ENCODE assay signal across 1 cellular context in genomic region chr14:55802986-55803431, GRCh38.
TF ChIP-seq lines count a peak whose summit lies in the region.

No MANE protein-coding gene starts in this region.

TF ChIP-seq in K562, 482 proteins besides CTCF, POLR2A, EP300 and RAD21 (continued from another document):
- TF ChIP-seq STAT5A (IDR thresholded peaks at IDR 0.05; ENCODE audit: borderline replicate concordance, low read length): no peak
- no peak for TF ChIP-seq ZNF668 (CRISPR knock-in tag; IDR thresholded peaks at IDR 0.05)
- TF ChIP-seq PCBP1 (IDR thresholded peaks at IDR 0.05; ENCODE audit: low read depth, low read length, poor library complexity, severe bottlenecking): no peak
- TF ChIP-seq ZBTB17 (CRISPR knock-in tag; IDR thresholded peaks at IDR 0.05): peak; percentile 95
- TF ChIP-seq TCF7L2 (IDR thresholded peaks at IDR 0.05; ENCODE audit: low read depth, low read length): no peak
- no peak for TF ChIP-seq ETV5 (CRISPR knock-in tag; IDR thresholded peaks at IDR 0.05; ENCODE audit: low read depth)
- no peak for TF ChIP-seq ZNF77 (CRISPR knock-in tag; IDR thresholded peaks at IDR 0.05)
- no peak for TF ChIP-seq MAX (CRISPR knock-in tag; IDR thresholded peaks at IDR 0.05)
- no peak for TF ChIP-seq RB1 (IDR thresholded peaks at IDR 0.05; ENCODE audit: low read depth)
- peak; percentile 77 for TF ChIP-seq MAFF (IDR thresholded peaks at IDR 0.05; ENCODE audit: low read length)
- TF ChIP-seq ZNF24 (IDR thresholded peaks at IDR 0.05): peak; percentile 87
- peak; percentile 96 for TF ChIP-seq ZNF316 (IDR thresholded peaks at IDR 0.05)
- TF ChIP-seq TBP (optimal IDR thresholded peaks at IDR 0.05; ENCODE audit: low read depth, low read length): no peak
- TF ChIP-seq CGGBP1 (CRISPR knock-in tag; IDR thresholded peaks at IDR 0.05): no peak
- no peak for TF ChIP-seq ZNF780A (CRISPR knock-in tag; IDR thresholded peaks at IDR 0.05)
- TF ChIP-seq MAFG (tag; conservative IDR thresholded peaks at IDR 0.05): peak; percentile 96
- TF ChIP-seq PCBP2 (IDR thresholded peaks at IDR 0.05; ENCODE audit: low read depth, low read length, poor library complexity, severe bottlenecking): no peak
- no peak for TF ChIP-seq GABPB2 (CRISPR knock-in tag; conservative IDR thresholded peaks at IDR 0.05)
- TF ChIP-seq ZNF436 (CRISPR knock-in tag; IDR thresholded peaks at IDR 0.05): no peak
- no peak for TF ChIP-seq BRD4 (IDR thresholded peaks at IDR 0.05)
- TF ChIP-seq KAT8 (IDR thresholded peaks at IDR 0.05; ENCODE audit: low read depth): no peak
- no peak for TF ChIP-seq GMEB1 (CRISPR knock-in tag; IDR thresholded peaks at IDR 0.05)
- peak; percentile 62 for TF ChIP-seq ARID1B (IDR thresholded peaks at IDR 0.05)
- TF ChIP-seq KDM5B (IDR thresholded peaks at IDR 0.05; ENCODE audit: insufficient replicate concordance, low read depth, low read length): no peak
- TF ChIP-seq CREB3 (tag; conservative IDR thresholded peaks at IDR 0.05; ENCODE audit: low read depth): no peak
- no peak for TF ChIP-seq HDAC2 (IDR thresholded peaks at IDR 0.05)
- no peak for TF ChIP-seq ZFPM2 (CRISPR knock-in tag; IDR thresholded peaks at IDR 0.05)
- no peak for TF ChIP-seq ZNF324 (CRISPR knock-in tag; IDR thresholded peaks at IDR 0.05)
- TF ChIP-seq SRF (CRISPR knock-in tag; IDR thresholded peaks at IDR 0.05): no peak
- TF ChIP-seq SOX6 (IDR thresholded peaks at IDR 0.05): peak; percentile 44; the same call in 1 of the 2 replicates
- TF ChIP-seq GABPB1 (CRISPR knock-in tag; IDR thresholded peaks at IDR 0.05): no peak
- TF ChIP-seq SMARCC2 (IDR thresholded peaks at IDR 0.05; ENCODE audit: low read depth): 0 out of 2 replicates have a peak, but pooled peaks have one; percentile 42
- TF ChIP-seq KLF10 (CRISPR knock-in tag; IDR thresholded peaks at IDR 0.05): no peak
- no peak for TF ChIP-seq ZNF384 (IDR thresholded peaks at IDR 0.05; ENCODE audit: low read depth, low read length)
- TF ChIP-seq ZNF134 (CRISPR knock-in tag; conservative IDR thresholded peaks at IDR 0.05): no peak
- TF ChIP-seq MCM2 (IDR thresholded peaks at IDR 0.05; ENCODE audit: low read depth): no peak
- no peak for TF ChIP-seq FOXM1 (IDR thresholded peaks at IDR 0.05; ENCODE audit: low read depth)
- TF ChIP-seq FOXM1 (CRISPR knock-in tag; IDR thresholded peaks at IDR 0.05; ENCODE audit: low read depth): no peak
- TF ChIP-seq ATF3 (IDR thresholded peaks at IDR 0.05): peak; percentile 84
- TF ChIP-seq ATF3 (CRISPR knock-in tag; conservative IDR thresholded peaks at IDR 0.05): no peak
- peak; percentile 45 for TF ChIP-seq FOS (IDR thresholded peaks at IDR 0.05; ENCODE audit: extremely low read depth, insufficient read length)
- TF ChIP-seq SMARCA4 (IDR thresholded peaks at IDR 0.05): peak; percentile 56; the same call in 1 of the 2 replicates
- peak; percentile 94 for TF ChIP-seq ZNF23 (CRISPR knock-in tag; IDR thresholded peaks at IDR 0.05)
- no peak for TF ChIP-seq POU5F1 (IDR thresholded peaks at IDR 0.05; ENCODE audit: borderline replicate concordance, low read depth, low read length, partially characterized antibody)
- 0 out of 4 replicates have a peak, but pooled peaks of 1 of the 2 experiments have one; percentile 22 for TF ChIP-seq TRIM24 (IDR thresholded peaks at IDR 0.05)
- TF ChIP-seq FOSL1 (tag; conservative IDR thresholded peaks at IDR 0.05): peak; percentile 97
- TF ChIP-seq ZEB2 (IDR thresholded peaks at IDR 0.05): peak; percentile 62
- no peak for TF ChIP-seq NR2C1 (IDR thresholded peaks at IDR 0.05)
- 0 out of 2 replicates have a peak, but pooled peaks have one; percentile 11 for TF ChIP-seq NR2C1 (tag; IDR thresholded peaks at IDR 0.05)
- no peak for TF ChIP-seq NCOA6 (IDR thresholded peaks at IDR 0.05)
- no peak for TF ChIP-seq TCF7 (IDR thresholded peaks at IDR 0.05; ENCODE audit: borderline replicate concordance)
- TF ChIP-seq WHSC1 (IDR thresholded peaks at IDR 0.05; ENCODE audit: low read length): no peak
- TF ChIP-seq SAFB (IDR thresholded peaks at IDR 0.05; ENCODE audit: borderline replicate concordance, low read depth, low read length): no peak
- peak; percentile 87 for TF ChIP-seq NFE2 (IDR thresholded peaks at IDR 0.05; ENCODE audit: low read depth)
- peak; percentile 87 for TF ChIP-seq NFE2L1 (tag; IDR thresholded peaks at IDR 0.05; ENCODE audit: borderline replicate concordance, low read depth)
- TF ChIP-seq MTA1 (IDR thresholded peaks at IDR 0.05; ENCODE audit: borderline replicate concordance): no peak
- peak in 1 of 2 experiments; percentile 68; a peak in 2 of 4 replicates for TF ChIP-seq FOXA3 (CRISPR knock-in tag; conservative IDR thresholded peaks at IDR 0.05 in 1 of 2, IDR thresholded peaks at IDR 0.05 in 1 of 2)
- TF ChIP-seq SAFB2 (IDR thresholded peaks at IDR 0.05; ENCODE audit: borderline replicate concordance, low read depth, low read length, severe bottlenecking): no peak
- TF ChIP-seq CREM (IDR thresholded peaks at IDR 0.05; ENCODE audit: low read depth): no peak
- no peak for TF ChIP-seq BRD9 (IDR thresholded peaks at IDR 0.05; ENCODE audit: low read depth, partially characterized antibody)
- no peak for TF ChIP-seq RNF219 (CRISPR knock-in tag; IDR thresholded peaks at IDR 0.05)
- peak; percentile 84 for TF ChIP-seq C11orf30 (IDR thresholded peaks at IDR 0.05; ENCODE audit: low read depth)
- TF ChIP-seq BRF1 (IDR thresholded peaks at IDR 0.05; ENCODE audit: borderline replicate concordance, extremely low read depth, insufficient read length): no peak
- TF ChIP-seq ELF1 (tag; IDR thresholded peaks at IDR 0.05): 0 out of 2 replicates have a peak, but pooled peaks have one; percentile 18
- TF ChIP-seq FOXK2 (conservative IDR thresholded peaks at IDR 0.05 in 1 of 2, IDR thresholded peaks at IDR 0.05 in 1 of 2; ENCODE audit: low read depth in 2 of 2): peak; percentile 33 to 37; a peak in 1 of 4 replicates
- TF ChIP-seq ZNF699 (CRISPR knock-in tag; IDR thresholded peaks at IDR 0.05; ENCODE audit: insufficient replicate concordance): no peak
- TF ChIP-seq POLR3A (IDR thresholded peaks at IDR 0.05; ENCODE audit: borderline replicate concordance, extremely low read depth, insufficient read depth, insufficient read length): no peak
- no peak for TF ChIP-seq EGR1 (conservative IDR thresholded peaks at IDR 0.05)
- TF ChIP-seq ZNF140 (CRISPR knock-in tag; IDR thresholded peaks at IDR 0.05): no peak
- no peak for TF ChIP-seq TAF15 (IDR thresholded peaks at IDR 0.05; ENCODE audit: low read depth, low read length)
- TF ChIP-seq CTBP1 (IDR thresholded peaks at IDR 0.05; ENCODE audit: borderline replicate concordance): peak; percentile 47; the same call in 1 of the 2 replicates
- no peak for TF ChIP-seq HOXB6 (CRISPR knock-in tag; IDR thresholded peaks at IDR 0.05; ENCODE audit: borderline replicate concordance)
- TF ChIP-seq ESRRA (IDR thresholded peaks at IDR 0.05; ENCODE audit: borderline replicate concordance, low read depth): peak; percentile 40; the same call in 1 of the 2 replicates
- peak; percentile 90 for TF ChIP-seq JUND (IDR thresholded peaks at IDR 0.05; ENCODE audit: borderline replicate concordance, low read depth, low read length)
- TF ChIP-seq JUND (tag; IDR thresholded peaks at IDR 0.05; ENCODE audit: borderline replicate concordance, low read depth, low read length): peak; percentile 91
- TF ChIP-seq ZNF12 (CRISPR knock-in tag; IDR thresholded peaks at IDR 0.05): no peak
- no peak for TF ChIP-seq PML (IDR thresholded peaks at IDR 0.05; ENCODE audit: low read length)
- TF ChIP-seq ZNF766 (CRISPR knock-in tag; conservative IDR thresholded peaks at IDR 0.05): no peak
- TF ChIP-seq BDP1 (IDR thresholded peaks at IDR 0.05; ENCODE audit: insufficient read depth, insufficient read length): no peak
- TF ChIP-seq DPF2 (IDR thresholded peaks at IDR 0.05): peak; percentile 54; the same call in 1 of the 2 replicates
- TF ChIP-seq ZC3H8 (IDR thresholded peaks at IDR 0.05): no peak
- TF ChIP-seq TARDBP (IDR thresholded peaks at IDR 0.05): no peak
- TF ChIP-seq ASH1L (IDR thresholded peaks at IDR 0.05; ENCODE audit: borderline replicate concordance, low read depth, partially characterized antibody): no peak
- TF ChIP-seq HCFC1 (IDR thresholded peaks at IDR 0.05; ENCODE audit: low read depth, low read length): no peak
